In genomic region chr1:120913651-120914389, GRCh38 we compare ENCODE assay signal across 9 cellular contexts. TPM values are rescaled to one million over a fixed set of nuclear protein-coding genes. Genes with fewer than 3 reads are reported as not detected.
A peak's percentile ranks its signal among the peaks of the same experiment; 100 is the strongest.
DNase-seq lines count a peak whose midpoint lies in the region; TF ChIP-seq lines count a peak whose summit lies in the region.
"Not testable (repeated sequence)": the region's sequence is repeated elsewhere in the genome, so short reads cannot be mapped to it uniquely, and the experiment has no call there.
"Had no signal": no experiment of that assay in that cellular context is flagged by ENCODE, and none has a peak within 500 bp of the region (broad histone marks: within the 10 kb centered on the region; RNA-seq: fewer than 3 reads in every experiment).

No MANE protein-coding gene starts in this region.

- H3K9me3 ChIP-seq in endodermal cell (ENCODE audit: control insufficient read depth, low read length); mesodermal cell (ENCODE audit: control insufficient read depth, low read length); spleen; suprapubic skin: not testable (repeated sequence)

- H3K4me3 ChIP-seq in WI38 (ENCODE audit: low read depth, low read length) (peak overlapping the region; percentile 57), endodermal cell (ENCODE audit: low read length) (peak overlapping the region; percentile 73), mesodermal cell (ENCODE audit: extremely low read depth, insufficient read depth, low read length, poor library complexity, severe bottlenecking) (peak overlapping the region; percentile 40), spleen (peak overlapping the region in 6 of 8 donors; percentile 22 to 61 (median 39)), suprapubic skin (peak overlapping the region; percentile 54)

- H3K27me3 Mint-ChIP-seq in endodermal cell (ENCODE audit: insufficient read depth): not testable (repeated sequence)

- H3K4me3 Mint-ChIP-seq in endodermal cell: peak overlapping the region; percentile 67

- not testable (repeated sequence) for H3K36me3 ChIP-seq in endodermal cell (ENCODE audit: control insufficient read depth, insufficient read depth, low read length); mesodermal cell (ENCODE audit: control insufficient read depth, insufficient read depth, low read length); spleen; suprapubic skin

- not testable (repeated sequence) for H3K27ac Mint-ChIP-seq in endodermal cell

- H3K9me3 Mint-ChIP-seq in endodermal cell: not testable (repeated sequence)

- 0% methylated on average over 40 of the region's 65 CpGs; no CpG with 5 or more reads in 1 of the 2 experiments for WGBS in endodermal cell (ENCODE audit: insufficient coverage in 1 of 2, insufficient read length in 1 of 2), 2 experiments
- WGBS in mesodermal cell (ENCODE audit: insufficient coverage in 2 of 2), 2 experiments: 0% methylated on average over 5 of the region's 65 CpGs; no CpG with 5 or more reads in 1 of the 2 experiments
- 0 to 1% (median 0%) methylated on average over 5 to 31 of the region's 65 CpGs; no CpG with 5 or more reads in 1 of the 5 donors for WGBS in spleen, 5 donors
- WGBS in suprapubic skin: no CpG with 5 or more reads among the region's 65 CpGs

- not testable (repeated sequence) for H3K4me1 Mint-ChIP-seq in endodermal cell

- intact Hi-C loops in spleen (cut with DNase I; ENCODE audit: low total_unique reads): not testable (repeated sequence)

- peak; percentile 0 for DNase-seq in G401 (ENCODE audit: low spot score)
- peak; percentile 16 for DNase-seq in NCI-H226
- peak; percentile 91 for DNase-seq in activated effector memory CD4-positive, alpha-beta T cell treated with anti-CD3 and anti-CD28 coated beads, Interleukin-2, amount 50 U/mL, for 16 hours
- DNase-seq in endodermal cell: peak; percentile 60
- peak; percentile 90 for DNase-seq in spleen
- not testable (repeated sequence) for DNase-seq in suprapubic skin (ENCODE audit: low spot score in 2 of 2)

- not testable (repeated sequence) for TF ChIP-seq EP300 in suprapubic skin (IDR thresholded peaks at IDR 0.05)

- peak overlapping the region; percentile 38 for H3K9ac ChIP-seq in endodermal cell (ENCODE audit: extremely low read depth, low read length, poor library complexity, severe bottlenecking)

- TF ChIP-seq CTCF in WI38 (IDR thresholded peaks at IDR 0.05; ENCODE audit: low read depth, low read length); endodermal cell (conservative IDR thresholded peaks at IDR 0.05); spleen (IDR thresholded peaks at IDR 0.05 in 8 of 11, conservative IDR thresholded peaks at IDR 0.05 in 3 of 11); suprapubic skin (IDR thresholded peaks at IDR 0.05): not testable (repeated sequence)

- not testable (repeated sequence) for H3K27ac ChIP-seq in endodermal cell (ENCODE audit: low read depth, low read length); mesodermal cell (ENCODE audit: low read depth, low read length, severe bottlenecking)
- H3K27ac ChIP-seq in spleen (peak overlapping the region in 6 of 8 donors; percentile 60 to 94 (median 86)), suprapubic skin (peak overlapping the region; percentile 24)

- TF ChIP-seq POLR2A in spleen (IDR thresholded peaks at IDR 0.05); suprapubic skin (IDR thresholded peaks at IDR 0.05): not testable (repeated sequence)

- not testable (repeated sequence) for H3K36me3 Mint-ChIP-seq in endodermal cell (ENCODE audit: low read depth)

- not testable (repeated sequence) for H3K4me1 ChIP-seq in endodermal cell (ENCODE audit: control insufficient read depth, insufficient read depth, low read length); mesodermal cell (ENCODE audit: control insufficient read depth, insufficient read depth, low read length, poor library complexity, severe bottlenecking); spleen; suprapubic skin

- not testable (repeated sequence) for H3K27me3 ChIP-seq in endodermal cell (ENCODE audit: control insufficient read depth, insufficient read depth, low read length, poor library complexity, severe bottlenecking); spleen (replicated peaks in 1 of 7); suprapubic skin

- in situ Hi-C loops in G401 (cut with HindIII; ENCODE audit: low sequenced_read_pairs): not testable (repeated sequence)

RNA-seq across cellular contexts. Expression of gene PPIAL4A, which starts 24.2 kb away (rescaled TPM):
- total RNA-seq in G401 (2014; rRNA removed; shearing (Covaris generic)): not detected in 2 replicates
- not detected for total RNA-seq in endodermal cell
- polyA plus RNA-seq in endodermal cell (2013, experiment 1 of 2): not detected
- polyA plus RNA-seq in endodermal cell (2013, experiment 2 of 2): not detected
- not detected for polyA plus RNA-seq in mesodermal cell (2013, experiment 1 of 2)
- not detected for polyA plus RNA-seq in mesodermal cell (2013, experiment 2 of 2)
- not detected for total RNA-seq in spleen
- not detected for polyA plus RNA-seq in spleen
- not detected for total RNA-seq in suprapubic skin
- total RNA-seq: ascending aorta had no signal
